9 cellular contexts compared by ENCODE assay signal in the genomic region with DNA sequence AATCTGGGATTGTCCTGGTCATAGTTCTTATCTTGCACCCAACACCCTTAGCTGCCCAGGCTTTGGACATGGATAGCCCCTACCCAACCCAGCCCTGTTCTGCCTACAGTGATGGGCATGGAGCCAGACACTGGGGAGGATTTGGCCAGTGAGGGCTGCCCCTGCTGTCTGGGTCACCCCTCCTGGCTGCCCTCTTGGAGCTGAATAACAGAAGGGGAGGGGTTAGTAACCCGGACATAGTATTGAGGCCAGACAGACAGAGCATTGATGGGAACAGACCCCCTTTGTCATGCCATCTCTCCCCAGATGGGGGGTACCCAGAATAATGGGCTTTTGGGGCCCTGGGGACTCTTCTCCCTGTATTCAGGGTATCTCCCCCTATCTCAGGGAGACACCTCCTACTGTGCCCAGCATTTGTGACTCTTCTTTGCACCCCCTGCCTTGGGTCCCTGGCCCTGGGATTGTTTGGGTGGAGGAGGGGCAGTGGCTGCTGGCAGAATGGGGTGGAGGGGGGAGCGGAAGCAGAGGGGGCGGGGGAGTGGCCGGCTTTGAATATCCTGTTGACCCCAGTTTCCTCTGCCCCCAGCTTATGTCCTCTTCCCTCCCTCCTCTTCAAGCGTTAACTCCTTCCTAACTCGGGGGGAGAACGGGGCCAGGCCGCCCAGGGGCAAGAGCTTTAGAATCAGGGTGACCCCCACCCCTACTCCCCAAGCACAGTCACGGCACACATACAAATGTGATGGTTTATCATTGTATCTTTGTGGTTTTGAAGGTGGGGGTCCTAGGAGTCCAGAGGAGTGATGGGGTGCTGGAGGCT. TPM values are rescaled to one million over a fixed set of nuclear protein-coding genes. Genes with fewer than 3 reads are reported as not detected.
A peak's percentile ranks its signal among the peaks of the same experiment; 100 is the strongest.
DNase-seq lines count a peak whose midpoint lies in the region; ATAC-seq and TF ChIP-seq lines count a peak whose summit lies in the region.
"Had no signal": no experiment of that assay in that cellular context is flagged by ENCODE, and none has a peak within 500 bp of the region (broad histone marks: within the 10 kb centered on the region; RNA-seq: fewer than 3 reads in every experiment).

No MANE protein-coding gene starts in this region.

- intact Hi-C loops in dendritic cell treated with granulocyte-macrophage colony-stimulating factor and Interleukin-4, amounts not matched to agents 40 ng/mL and 50 ng/mL, for 4 days (cut with micrococcal nuclease), result no loop called here

- H3K4me3 Mint-ChIP-seq in activated CD4-positive, alpha-beta T cell treated with anti-CD3 and anti-CD28 coated beads, Interleukin-2, amount 10 ng/mL, durations not matched to agents 7 days and 5 days, result no peak overlapping the region
- peak overlapping the region; percentile 42 for H3K4me3 Mint-ChIP-seq in dendritic cell treated with granulocyte-macrophage colony-stimulating factor and Interleukin-4, amounts not matched to agents 40 ng/mL and 50 ng/mL, for 4 days

- no peaks in the 10 kb centered on the region for H3K9me3 Mint-ChIP-seq in activated CD4-positive, alpha-beta T cell treated with anti-CD3 and anti-CD28 coated beads, Interleukin-2, amount 10 ng/mL, durations not matched to agents 7 days and 5 days
- H3K9me3 Mint-ChIP-seq in dendritic cell treated with granulocyte-macrophage colony-stimulating factor and Interleukin-4, amounts not matched to agents 40 ng/mL and 50 ng/mL, for 4 days, result no peaks in the 10 kb centered on the region

- H3K4me1 ChIP-seq in thoracic aorta (ENCODE audit: control insufficient read depth in 1 of 2, low read depth in 2 of 2), result peaks cover 49 to 78% of the 10 kb centered on the region in 2 donors

- H3K36me3 ChIP-seq in thoracic aorta, result peaks cover 12% of the 10 kb centered on the region

- CTCF ChIA-PET in activated CD4-positive, alpha-beta T cell treated with anti-CD3 and anti-CD28 coated beads, Interleukin-2, amount 10 ng/mL, durations not matched to agents 7 days and 5 days (lab: Charles Lee), result interaction anchor here (0.8 kb wide), 1 partner anchor 50 kb away, joined by 3 read pairs; no protein-coding TSS in a partner anchor

- ATAC-seq in thoracic aorta (ENCODE audit: insufficient number of reproducible peaks, low FRiP score, low read depth), result no peak

- H3K9me3 ChIP-seq in thoracic aorta, result no peaks in the 10 kb centered on the region

- TF ChIP-seq CTCF in thoracic aorta (IDR thresholded peaks at IDR 0.05), result no peak

- H3K4me1 Mint-ChIP-seq in activated CD4-positive, alpha-beta T cell treated with anti-CD3 and anti-CD28 coated beads, Interleukin-2, amount 10 ng/mL, durations not matched to agents 7 days and 5 days, result peaks cover 78% of the 10 kb centered on the region
- H3K4me1 Mint-ChIP-seq in dendritic cell treated with granulocyte-macrophage colony-stimulating factor and Interleukin-4, amounts not matched to agents 40 ng/mL and 50 ng/mL, for 4 days (ENCODE audit: low read depth), result peaks cover 99% of the 10 kb centered on the region

- H3K36me3 Mint-ChIP-seq in activated CD4-positive, alpha-beta T cell treated with anti-CD3 and anti-CD28 coated beads, Interleukin-2, amount 10 ng/mL, durations not matched to agents 7 days and 5 days (ENCODE audit: low read depth), result peaks cover 32% of the 10 kb centered on the region
- H3K36me3 Mint-ChIP-seq in dendritic cell treated with granulocyte-macrophage colony-stimulating factor and Interleukin-4, amounts not matched to agents 40 ng/mL and 50 ng/mL, for 4 days (ENCODE audit: low read depth), result peaks cover 97% of the 10 kb centered on the region

- no peak for DNase-seq in activated CD4-positive, alpha-beta T cell treated with anti-CD3 and anti-CD28 coated beads, Interleukin-2, amount 10 ng/mL, durations not matched to agents 7 days and 5 days
- no peak for DNase-seq in activated CD4-positive, alpha-beta T cell treated with anti-CD3 and anti-CD28 coated beads, Interleukin-2, amount 50 U/mL, for 1 hour
- peak; percentile 71 for DNase-seq in midbrain (lab: John Stamatoyannopoulos, UW)
- no peak for DNase-seq in thoracic aorta (ENCODE audit: low spot score)
- DNase-seq in HuH-7.5 (ENCODE audit: low spot score), result no peak
- DNase-seq in NCI-H1694 (lab: John Stamatoyannopoulos, UW), result no peak
- DNase-seq in stimulated activated naive CD4-positive, alpha-beta T cell treated with Interleukin-2 at 50 U/mL for 16 hours (lab: John Stamatoyannopoulos, UW), result no peak
- DNase-seq: NCI-H446 had no signal

- H3K27me3 ChIP-seq in thoracic aorta (replicated peaks; ENCODE audit: insufficient read depth), result no peaks in the 10 kb centered on the region

- H3K4me3 ChIP-seq in thoracic aorta, result peak overlapping the region; percentile 94

- H3K27me3 Mint-ChIP-seq in activated CD4-positive, alpha-beta T cell treated with anti-CD3 and anti-CD28 coated beads, Interleukin-2, amount 10 ng/mL, durations not matched to agents 7 days and 5 days, result no peaks in the 10 kb centered on the region
- H3K27me3 Mint-ChIP-seq in dendritic cell treated with granulocyte-macrophage colony-stimulating factor and Interleukin-4, amounts not matched to agents 40 ng/mL and 50 ng/mL, for 4 days, result no peaks in the 10 kb centered on the region

- POLR2A ChIA-PET in activated CD4-positive, alpha-beta T cell treated with anti-CD3 and anti-CD28 coated beads, Interleukin-2, amount 10 ng/mL, durations not matched to agents 7 days and 5 days (lab: Charles Lee), result no interaction called here

- H3K27ac ChIP-seq in thoracic aorta, result peak overlapping the region; percentile 91 to 92

- peak overlapping the region; percentile 19 for H3K27ac Mint-ChIP-seq in activated CD4-positive, alpha-beta T cell treated with anti-CD3 and anti-CD28 coated beads, Interleukin-2, amount 10 ng/mL, durations not matched to agents 7 days and 5 days
- peak overlapping the region; percentile 91 for H3K27ac Mint-ChIP-seq in dendritic cell treated with granulocyte-macrophage colony-stimulating factor and Interleukin-4, amounts not matched to agents 40 ng/mL and 50 ng/mL, for 4 days

RNA-seq across cellular contexts. Expression of gene GJD3, which starts 17.0 kb away (rescaled TPM):
- total RNA-seq in activated CD4-positive, alpha-beta T cell treated with anti-CD3 and anti-CD28 coated beads, Interleukin-2, amount 10 ng/mL, durations not matched to agents 7 days and 5 days, result under 1 TPM in 1 of 2 experiments, not detected in 1; 0.22 TPM
- total RNA-seq in thoracic aorta, result 1 to 10 TPM in 1 of 2 donors, not detected in 1; 1.5 TPM

RNA-seq across cellular contexts. Expression of gene RARA, which starts 38.5 kb away (rescaled TPM):
- 10 to 100 TPM; 66.6 to 66.7 TPM for total RNA-seq in activated CD4-positive, alpha-beta T cell treated with anti-CD3 and anti-CD28 coated beads, Interleukin-2, amount 10 ng/mL, durations not matched to agents 7 days and 5 days
- 10 to 100 TPM; 46.8 to 73.4 TPM for total RNA-seq in thoracic aorta

RNA-seq across cellular contexts. Expression of gene CDC6, which starts 59.8 kb away (rescaled TPM):
- total RNA-seq in activated CD4-positive, alpha-beta T cell treated with anti-CD3 and anti-CD28 coated beads, Interleukin-2, amount 10 ng/mL, durations not matched to agents 7 days and 5 days, result 10 to 100 TPM; 81.1 to 98.8 TPM
- total RNA-seq in thoracic aorta, result 1 to 10 TPM in 1 of 2 donors, under 1 TPM in 1; 0.71 to 6.8 TPM

Comparison
In these comparisons a context has a peak if more than half of its experiments do, and no peak if none do; other contexts are left out.
1. RNA of gene CDC6, which starts 59.8 kb away (total RNA-seq): 81.1 to 98.8 TPM in activated CD4-positive, alpha-beta T cell treated with anti-CD3 and anti-CD28 coated beads, Interleukin-2, amount 10 ng/mL, durations not matched to agents 7 days and 5 days; 0.71 to 6.8 TPM in thoracic aorta; every median in the first group is over 10 times any median in the second.